21 cellular contexts compared by ENCODE assay signal in genomic region chr5:169460896-169461295, GRCh38.
"Had no signal": no experiment of that assay in that cellular context is flagged by ENCODE, and none has a peak within 500 bp of the region (broad histone marks: within the 10 kb centered on the region; RNA-seq: fewer than 3 reads in every experiment).

No MANE protein-coding gene starts in this region.

- H3K79me2 ChIP-seq: hepatocyte had no signal

- DNase-seq: colonic mucosa; cortex of kidney; effector CD8-positive, alpha-beta T cell; effector memory CD8-positive, alpha-beta T cell; endodermal cell; erythroblast; esophagus squamous epithelium; foreskin keratinocyte; heart left ventricle; hypothalamus; left cardiac atrium; left lung; left ventricle myocardium superior; lower lobe of right lung; mesenchymal stem cell; mucosa of descending colon; naive B cell; naive thymus-derived CD8-positive, alpha-beta T cell had no signal

- H3K4me3 ChIP-seq: colonic mucosa, esophagus squamous epithelium, gastroesophageal sphincter, heart left ventricle, hepatocyte, left lung, lower lobe of right lung, mucosa of descending colon had no signal

- H3K9me3 ChIP-seq: colonic mucosa, esophagus squamous epithelium, gastroesophageal sphincter, left lung, mucosa of descending colon had no signal

- H3K4me1 ChIP-seq: colonic mucosa, esophagus squamous epithelium, foreskin keratinocyte, gastroesophageal sphincter, heart left ventricle, left lung, lower lobe of right lung had no signal

- H3K4me2 ChIP-seq: hepatocyte had no signal

- H2AFZ ChIP-seq: hepatocyte had no signal

- H3K36me3 ChIP-seq: colonic mucosa, esophagus squamous epithelium, gastroesophageal sphincter, heart left ventricle, left lung, lower lobe of right lung had no signal

- H3K27me3 ChIP-seq: colonic mucosa, esophagus squamous epithelium, gastroesophageal sphincter, hepatocyte, left lung had no signal

- H3K27ac ChIP-seq: colonic mucosa, epithelial cell of prostate, esophagus squamous epithelium, foreskin keratinocyte, gastroesophageal sphincter, heart left ventricle, hepatocyte, left lung, lower lobe of right lung had no signal
